Comparison of ENCODE assay signal across 8 cellular contexts in the genomic region with DNA sequence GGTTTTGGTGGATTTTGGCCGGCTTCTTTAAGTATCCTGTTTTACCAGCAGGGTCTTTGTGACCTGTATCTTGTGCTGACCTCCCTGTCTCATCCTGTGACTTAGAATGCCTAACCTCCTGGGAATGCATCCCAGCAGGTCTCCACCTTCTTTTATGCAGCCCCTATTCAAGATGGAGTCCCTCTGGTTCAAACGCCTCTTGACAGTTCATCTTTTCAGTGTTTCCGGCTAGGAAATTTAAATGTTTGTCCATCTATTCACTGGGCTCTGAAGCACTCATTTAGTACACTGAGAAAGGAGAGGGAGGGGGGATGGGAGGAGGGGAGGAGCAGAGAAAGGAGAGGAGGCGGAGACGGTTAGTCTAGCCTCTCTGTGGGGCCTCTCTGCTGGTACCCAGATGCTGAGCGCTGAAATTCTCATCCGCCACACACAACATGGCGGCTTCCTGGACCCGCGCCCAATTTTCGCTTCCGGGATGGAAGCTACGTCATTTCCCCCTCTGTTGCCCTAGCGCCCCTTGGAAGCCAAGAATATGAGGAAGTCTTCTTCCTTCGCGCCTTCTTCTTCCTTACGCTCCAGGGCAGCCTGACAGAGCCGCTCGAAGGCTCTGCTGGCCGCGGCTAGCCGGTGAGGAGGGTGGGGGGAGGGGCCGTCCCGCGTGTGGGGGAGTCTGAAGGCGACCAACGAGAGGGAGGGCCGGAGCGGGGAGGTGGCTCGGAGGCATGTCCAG.
A peak's percentile ranks its signal among the peaks of the same experiment; 100 is the strongest.
DNase-seq lines count a peak whose midpoint lies in the region; ATAC-seq and TF ChIP-seq lines count a peak whose summit lies in the region.

No MANE protein-coding gene starts in this region.

- H3K4me1 ChIP-seq in Peyer's patch = peaks cover 4 to 10% (median 5%) of the 10 kb centered on the region in 4 donors
- H3K4me1 ChIP-seq in ovary (ENCODE audit: insufficient read depth) = no peaks in the 10 kb centered on the region

- H3K9me3 ChIP-seq in Peyer's patch = no peaks in the 10 kb centered on the region
- no peaks in the 10 kb centered on the region for H3K9me3 ChIP-seq in ovary

- no peak for DNase-seq in AG09309 (ENCODE audit: low read depth)
- DNase-seq in Peyer's patch = peak; percentile 86 to 94 (median 87)
- DNase-seq in activated naive CD4-positive, alpha-beta T cell treated with anti-CD3 and anti-CD28 coated beads, Interleukin-2, amount 50 U/mL, for 16 hours = peak; percentile 87
- peak; percentile 78 to 95 (median 88) for DNase-seq in head of caudate nucleus
- peak; percentile 91 to 97 (median 96) for DNase-seq in ovary

- H3K27me3 ChIP-seq in Peyer's patch (no peaks in the 10 kb centered on the region), ovary (no peaks in the 10 kb centered on the region)

- TF ChIP-seq EP300 in ovary (IDR thresholded peaks at IDR 0.05) = no peak

- WGBS in ovary, 3 donors = 7 to 9% (median 8%) methylated on average over 30 of the region's 30 CpGs

- H3K4me3 ChIP-seq in AG09309 (ENCODE audit: control insufficient read depth, low read depth, low read length) (peak overlapping the region; percentile 48), Peyer's patch (peak overlapping the region; percentile 57 to 65 (median 60)), ovary (peak overlapping the region; percentile 46)

- TF ChIP-seq CTCF in AG09309 (IDR thresholded peaks at IDR 0.05; ENCODE audit: control insufficient read depth, insufficient read depth, low read depth, low read length, missing control alignments) (no peak), Peyer's patch (IDR thresholded peaks at IDR 0.05) (no peak), ovary (IDR thresholded peaks at IDR 0.05) (no peak)

- TF ChIP-seq POLR2A in Peyer's patch (IDR thresholded peaks at IDR 0.05) (no peak), ovary (IDR thresholded peaks at IDR 0.05) (no peak)

- intact Hi-C loops in head of caudate nucleus (cut with DNase I) = no loop called here
- intact Hi-C loops in ovary (cut with DNase I) = no loop called here

- H3K36me3 ChIP-seq in Peyer's patch (no peaks in the 10 kb centered on the region), ovary (no peaks in the 10 kb centered on the region)

- peak; percentile 95 for ATAC-seq in GM19351 (IDR thresholded peaks at IDR 0.05; ENCODE audit: unreplicated experiment)
- peak; percentile 93 for ATAC-seq in HG03571 (IDR thresholded peaks at IDR 0.05; ENCODE audit: unreplicated experiment)

- H3K27ac ChIP-seq in Peyer's patch = peak overlapping the region in 3 of 4 donors; percentile 19 to 57 (median 47)
- peak overlapping the region in 1 of 2 donors; percentile 81 for H3K27ac ChIP-seq in ovary
- peak overlapping the region; percentile 11 for H3K27ac ChIP-seq in temporal lobe (ENCODE audit: low read depth, low read length)
